In the genomic region with DNA sequence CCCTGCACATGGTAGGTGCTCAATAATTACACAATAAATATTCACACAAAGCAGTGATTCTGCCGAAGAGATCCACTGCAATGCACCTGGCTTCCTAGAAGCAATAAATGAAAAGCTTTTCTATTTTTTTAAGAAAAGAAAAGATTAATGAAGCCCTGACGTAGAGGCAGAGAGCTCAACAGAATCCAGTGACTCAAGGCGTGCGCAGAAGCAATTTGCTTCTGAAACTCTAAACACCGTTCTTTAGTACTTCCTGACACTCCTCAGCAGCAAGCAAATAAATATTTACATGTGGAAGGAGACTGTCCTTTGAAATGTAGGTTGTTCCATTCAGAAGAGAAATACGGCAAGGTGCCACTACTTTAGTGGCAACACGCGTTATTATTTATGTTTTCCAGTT, we compare ENCODE assay signal across 11 cellular contexts.
DNase-seq lines count a peak whose midpoint lies in the region; ATAC-seq and TF ChIP-seq lines count a peak whose summit lies in the region.
"Had no signal": no experiment of that assay in that cellular context is flagged by ENCODE, and none has a peak within 500 bp of the region (broad histone marks: within the 10 kb centered on the region; RNA-seq: fewer than 3 reads in every experiment).

No MANE protein-coding gene starts in this region.

- no peaks in the 10 kb centered on the region for H3K36me3 Mint-ChIP-seq in natural killer cell

- peaks cover 35% of the 10 kb centered on the region for H3K4me1 ChIP-seq in ACC112 (ENCODE audit: control insufficient read depth, insufficient read depth, low read length, unreplicated experiment)
- H3K4me1 ChIP-seq in endocrine pancreas (ENCODE audit: control insufficient read depth, insufficient read depth, low read length) = peaks cover 4% of the 10 kb centered on the region
- H3K4me1 ChIP-seq in muscle layer of duodenum (ENCODE audit: control insufficient read depth in 1 of 2, insufficient read depth in 2 of 2, low read length in 2 of 2) = peaks cover 8 to 34% of the 10 kb centered on the region in 2 donors

- H3K27me3 ChIP-seq in ACC112 (ENCODE audit: insufficient read depth, low read length) = no peaks in the 10 kb centered on the region
- H3K27me3 ChIP-seq in endocrine pancreas (ENCODE audit: control insufficient read depth, insufficient read depth, low read length) = no peaks in the 10 kb centered on the region
- no peaks in the 10 kb centered on the region for H3K27me3 ChIP-seq in muscle layer of duodenum (ENCODE audit: low read depth, low read length)

- H3K4me1 Mint-ChIP-seq in natural killer cell = peaks cover 4 to 9% of the 10 kb centered on the region in 2 donors

- H3K4me3 Mint-ChIP-seq in natural killer cell = no peak overlapping the region

- ATAC-seq in HG02870 (IDR thresholded peaks at IDR 0.05; ENCODE audit: unreplicated experiment) (no peak), natural killer cell (no peak), HG02623 (IDR thresholded peaks at IDR 0.05; ENCODE audit: unreplicated experiment) (no peak)

- no peak overlapping the region for H3K27ac Mint-ChIP-seq in natural killer cell

- no peaks in the 10 kb centered on the region for H3K79me2 ChIP-seq in ACC112 (ENCODE audit: control insufficient read depth, insufficient read depth, low read length, unreplicated experiment)

- H3K9me3 Mint-ChIP-seq in natural killer cell = no peaks in the 10 kb centered on the region

- intact Hi-C loops in natural killer cell (cut with micrococcal nuclease) = no loop called here

- H2AFZ ChIP-seq in ACC112 (ENCODE audit: low read length, unreplicated experiment) = peak overlapping the region; percentile 46

- H3K4me3 ChIP-seq in ACC112 (ENCODE audit: low read depth, low read length) (peak overlapping the region; percentile 74), endocrine pancreas (ENCODE audit: control insufficient read depth, insufficient read depth, low read length) (peak overlapping the region; percentile 78), muscle layer of duodenum (ENCODE audit: low read depth in 1 of 2, low read length in 2 of 2) (peak overlapping the region; percentile 61 to 63)

- H3K36me3 ChIP-seq in ACC112 (ENCODE audit: insufficient read depth, low read length) (no peaks in the 10 kb centered on the region), endocrine pancreas (ENCODE audit: control insufficient read depth, insufficient read depth, low read length) (no peaks in the 10 kb centered on the region), muscle layer of duodenum (ENCODE audit: control insufficient read depth in 1 of 2, insufficient read depth in 2 of 2, low read length in 2 of 2) (no peaks in the 10 kb centered on the region)

- DNase-seq in NCI-H1417 treated with DMSO at 0.1 percent for 48 hours (lab: John Stamatoyannopoulos, UW) = peak; percentile 74
- no peak for DNase-seq in UCSD-AML1 (lab: John Stamatoyannopoulos, UW; ENCODE audit: unreplicated experiment)
- no peak for DNase-seq in natural killer cell
- DNase-seq: NCI-H524 treated with DMSO at 0.1 percent for 48 hours, T1000 had no signal

- H3K9me3 ChIP-seq in endocrine pancreas (ENCODE audit: control insufficient read depth, low read length) (no peaks in the 10 kb centered on the region), muscle layer of duodenum (ENCODE audit: control insufficient read depth in 1 of 2, low read length in 2 of 2) (no peaks in the 10 kb centered on the region)

- no peak for TF ChIP-seq CTCF in natural killer cell (IDR thresholded peaks at IDR 0.05)

- H3K27ac ChIP-seq in ACC112 (ENCODE audit: low read depth, low read length) = no peak overlapping the region
- H3K27ac ChIP-seq in muscle layer of duodenum (ENCODE audit: low read length) = no peak overlapping the region
- H3K27ac ChIP-seq: C4-2B had no signal

- peaks cover 14 to 32% of the 10 kb centered on the region in 2 donors for H3K27me3 Mint-ChIP-seq in natural killer cell (ENCODE audit: low read depth in 2 of 2)

- H3K9ac ChIP-seq in endocrine pancreas (ENCODE audit: control insufficient read depth, insufficient read depth, low read length) = no peak overlapping the region
